In genomic region chr6:15400572-15401004, GRCh38 we compare ENCODE assay signal across 8 cellular contexts.
DNase-seq lines count a peak whose midpoint lies in the region; ATAC-seq and TF ChIP-seq lines count a peak whose summit lies in the region.

No MANE protein-coding gene starts in this region.

- no peaks in the 10 kb centered on the region for H3K27me3 Mint-ChIP-seq in activated naive CD4-positive, alpha-beta T cell treated with anti-CD3 and anti-CD28 coated beads for 36 hours (ENCODE audit: low read depth)

- peaks cover 31 to 44% (median 37%) of the 10 kb centered on the region in 4 donors for H3K4me1 ChIP-seq in upper lobe of left lung

- ATAC-seq in upper lobe of left lung (ENCODE audit: low FRiP score in 2 of 2) (peak; percentile 72 to 78), HG02571 (IDR thresholded peaks at IDR 0.05; ENCODE audit: unreplicated experiment) (no peak)

- CTCF ChIA-PET in activated naive CD4-positive, alpha-beta T cell treated with anti-CD3 and anti-CD28 coated beads for 36 hours (lab: Charles Lee): interaction anchor here (0.5 to 1.2 kb wide), 3 partner anchors 44 to 234 kb away, joined by 3 to 7 read pairs (median 4); no protein-coding TSS in a partner anchor

- no peaks in the 10 kb centered on the region for H3K36me3 Mint-ChIP-seq in activated naive CD4-positive, alpha-beta T cell treated with anti-CD3 and anti-CD28 coated beads for 36 hours (ENCODE audit: low read depth)

- H3K27ac Mint-ChIP-seq in activated naive CD4-positive, alpha-beta T cell treated with anti-CD3 and anti-CD28 coated beads for 36 hours: peak overlapping the region; percentile 20

- H3K4me3 ChIP-seq in dorsolateral prefrontal cortex (peak overlapping the region; percentile 38 to 74 (median 59)), upper lobe of left lung (peak overlapping the region in 3 of 4 donors; percentile 31 to 43 (median 40))

- TF ChIP-seq EP300 in upper lobe of left lung (IDR thresholded peaks at IDR 0.05): no peak

- H3K4me3 Mint-ChIP-seq in activated naive CD4-positive, alpha-beta T cell treated with anti-CD3 and anti-CD28 coated beads for 36 hours: peak overlapping the region; percentile 72

- H3K9me3 Mint-ChIP-seq in activated naive CD4-positive, alpha-beta T cell treated with anti-CD3 and anti-CD28 coated beads for 36 hours: no peaks in the 10 kb centered on the region

- no peaks in the 10 kb centered on the region for H3K27me3 ChIP-seq in dorsolateral prefrontal cortex
- no peaks in the 10 kb centered on the region for H3K27me3 ChIP-seq in upper lobe of left lung

- intact Hi-C loops in activated naive CD4-positive, alpha-beta T cell treated with anti-CD3 and anti-CD28 coated beads for 36 hours (cut with micrococcal nuclease): loop anchor here (5.0 kb wide), 1 partner anchor 523 kb away; no protein-coding TSS in a partner anchor
- intact Hi-C loops in dorsolateral prefrontal cortex (cut with DNase I): loop anchor here (1.0 to 10.0 kb wide), 4 partner anchors 94 to 152 kb away; no protein-coding TSS in a partner anchor

- H3K36me3 ChIP-seq in upper lobe of left lung: no peaks in the 10 kb centered on the region

- peak; percentile 67 for DNase-seq in activated naive CD4-positive, alpha-beta T cell treated with anti-CD3 and anti-CD28 coated beads for 36 hours
- DNase-seq in activated naive CD4-positive, alpha-beta T cell treated with Interleukin-2 at 50 U/mL for 16 hours: no peak
- peak; percentile 71 for DNase-seq in SHP77 treated with DMSO at 0.1 percent for 48 hours (lab: John Stamatoyannopoulos, UW)
- peak; percentile 62 to 88 (median 82) for DNase-seq in dorsolateral prefrontal cortex
- DNase-seq in middle frontal gyrus (ENCODE audit: extremely low spot score, low spot score): peak; percentile 70
- DNase-seq in upper lobe of left lung: peak; percentile 10 to 70
- DNase-seq in SKM-1 (lab: John Stamatoyannopoulos, UW; ENCODE audit: unreplicated experiment): no peak

- no peak for TF ChIP-seq POLR2A in upper lobe of left lung (IDR thresholded peaks at IDR 0.05)

- no peaks in the 10 kb centered on the region for H3K9me3 ChIP-seq in upper lobe of left lung

- 5 to 14% methylated on average over 14 of the region's 14 CpGs for WGBS in upper lobe of left lung, 2 donors

- peaks cover 78% of the 10 kb centered on the region for H3K4me1 Mint-ChIP-seq in activated naive CD4-positive, alpha-beta T cell treated with anti-CD3 and anti-CD28 coated beads for 36 hours (ENCODE audit: low read depth)

- TF ChIP-seq CTCF in dorsolateral prefrontal cortex (IDR thresholded peaks at IDR 0.05 in 54 of 56, conservative IDR thresholded peaks at IDR 0.05 in 2 of 56; ENCODE audit: low read depth in 1 of 56, partially characterized antibody in 56 of 56) (peak in 1 of 56 donors; percentile 1), upper lobe of left lung (IDR thresholded peaks at IDR 0.05) (no peak)

- H3K27ac ChIP-seq in dorsolateral prefrontal cortex: peak overlapping the region; percentile 46 to 96 (median 89)
- peak overlapping the region in 3 of 4 donors; percentile 40 to 66 (median 62) for H3K27ac ChIP-seq in upper lobe of left lung

Comparison
In these comparisons a context has a peak if more than half of its experiments do, and no peak if none do; other contexts are left out.
1. DNase-seq: peak in activated naive CD4-positive, alpha-beta T cell treated with anti-CD3 and anti-CD28 coated beads for 36 hours (single experiment), SHP77 treated with DMSO at 0.1 percent for 48 hours (single experiment), dorsolateral prefrontal cortex (10 of 10), middle frontal gyrus (single experiment) and upper lobe of left lung (2 of 2); none in activated naive CD4-positive, alpha-beta T cell treated with Interleukin-2 at 50 U/mL for 16 hours (single experiment) and SKM-1 (single experiment).